Comparison of ENCODE assay signal across 1 cellular context in the genomic region with DNA sequence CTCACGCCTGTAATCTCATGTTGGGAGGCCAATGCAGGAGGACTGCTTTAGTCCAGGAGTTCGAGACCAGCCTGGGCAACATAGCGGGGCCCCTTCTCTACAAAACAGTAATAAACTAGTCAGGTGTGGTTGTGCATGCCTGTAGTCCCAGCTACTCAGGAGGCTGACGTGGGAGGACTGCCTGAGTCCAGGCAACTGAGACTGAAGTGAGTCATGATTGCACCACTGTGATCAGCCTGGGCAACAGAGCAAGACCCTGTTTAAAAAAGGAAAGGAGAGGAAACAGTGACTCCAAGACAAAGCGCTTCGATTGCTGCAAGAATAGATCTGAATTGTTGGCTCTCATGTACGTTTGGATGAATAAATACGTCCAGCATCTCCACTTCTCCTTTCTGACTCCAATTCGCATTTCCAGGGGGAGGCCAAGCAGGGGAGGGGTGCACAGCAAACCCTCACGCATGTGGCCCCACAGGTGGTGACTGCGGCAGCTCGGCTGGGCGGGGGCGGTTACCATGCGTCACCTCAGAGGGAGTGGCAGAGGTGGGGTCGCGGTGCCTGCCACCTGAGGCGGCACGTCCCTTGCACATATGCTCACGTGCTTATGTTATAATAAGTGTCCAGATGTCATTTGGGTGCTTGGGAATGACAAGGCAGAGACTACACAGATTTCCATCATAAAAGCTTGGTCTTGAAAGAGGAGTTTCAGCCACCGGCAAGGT.
TF ChIP-seq lines count a peak whose summit lies in the region.

No MANE protein-coding gene starts in this region.

TF ChIP-seq in H1, 55 proteins besides CTCF, POLR2A, EP300 and RAD21:
- TF ChIP-seq KDM1A (IDR thresholded peaks at IDR 0.05; ENCODE audit: borderline replicate concordance, low read length) (no peak), HDAC6 (IDR thresholded peaks at IDR 0.05; ENCODE audit: low read depth, low read length) (no peak), SIRT6 (IDR thresholded peaks at IDR 0.05; ENCODE audit: low read length) (no peak), CBX5 (IDR thresholded peaks at IDR 0.05; ENCODE audit: low read depth, low read length) (no peak), TEAD4 (IDR thresholded peaks at IDR 0.05; ENCODE audit: low read depth, low read length) (no peak)
